In genomic region chr11:68313574-68314202, GRCh38 we compare ENCODE assay signal across 8 cellular contexts. TPM values are rescaled to one million over a fixed set of nuclear protein-coding genes. Genes with fewer than 3 reads are reported as not detected.
A peak's percentile ranks its signal among the peaks of the same experiment; 100 is the strongest.
DNase-seq lines count a peak whose midpoint lies in the region; ATAC-seq and TF ChIP-seq lines count a peak whose summit lies in the region.

No MANE protein-coding gene starts in this region.

- no peaks in the 10 kb centered on the region for H3K9me3 ChIP-seq in CD4-positive, alpha-beta T cell (ENCODE audit: control insufficient read depth, low read length)
- no peaks in the 10 kb centered on the region for H3K9me3 ChIP-seq in tibial artery

- H3K4me3 Mint-ChIP-seq in CD4-positive, alpha-beta T cell: peak overlapping the region; percentile 93

- H3K9me3 Mint-ChIP-seq in CD4-positive, alpha-beta T cell: no peaks in the 10 kb centered on the region

- intact Hi-C loops in CD4-positive, alpha-beta T cell (cut with DNase I, micrococcal nuclease): no loop called here
- intact Hi-C loops in left colon (cut with DNase I, micrococcal nuclease) (no loop called here), tibial artery (cut with DNase I; ENCODE audit: low total_unique reads) (loop anchor here (5.0 kb wide), 1 partner anchor 69 kb away; no protein-coding TSS in a partner anchor)

- no peak overlapping the region for H3K27ac ChIP-seq in CD4-positive, alpha-beta T cell (ENCODE audit: low read depth, low read length)
- peak overlapping the region; percentile 86 to 89 for H3K27ac ChIP-seq in tibial artery

- H3K4me1 ChIP-seq in tibial artery: peaks cover 5 to 55% (median 36%) of the 10 kb centered on the region in 4 donors

- no peak overlapping the region for H3K27ac Mint-ChIP-seq in CD4-positive, alpha-beta T cell

- ATAC-seq in CD4-positive, alpha-beta T cell (ENCODE audit: poor library complexity): no peak
- ATAC-seq in left colon (peak; percentile 20), HG02588 (IDR thresholded peaks at IDR 0.05; ENCODE audit: unreplicated experiment) (no peak), esophagus mucosa (no peak)

- peaks cover 30% of the 10 kb centered on the region for H3K4me1 Mint-ChIP-seq in CD4-positive, alpha-beta T cell (ENCODE audit: low read depth)

- POLR2A ChIA-PET in CD4-positive, alpha-beta T cell (lab: Charles Lee): no interaction called here

- H3K36me3 ChIP-seq in tibial artery: no peaks in the 10 kb centered on the region

- CTCF ChIA-PET in CD4-positive, alpha-beta T cell (lab: Charles Lee): no interaction called here

- H3K4me3 ChIP-seq in Jurkat, Clone E6-1 (ENCODE audit: low read length): peak overlapping the region; percentile 79
- H3K4me3 ChIP-seq in tibial artery: peak overlapping the region; percentile 79 to 82

- no peak for DNase-seq in CD4-positive, alpha-beta T cell
- no peak for DNase-seq in Jurkat, Clone E6-1 (ENCODE audit: low read depth, low spot score)
- DNase-seq in astrocyte of the hippocampus (ENCODE audit: low read depth, low spot score) (peak; percentile 52), left colon (no peak), tibial artery (no peak), cortex of kidney (lab: John Stamatoyannopoulos, UW) (no peak)

- H3K27me3 Mint-ChIP-seq in CD4-positive, alpha-beta T cell: peaks cover 3% of the 10 kb centered on the region

- no peaks in the 10 kb centered on the region for H3K27me3 ChIP-seq in CD4-positive, alpha-beta T cell (ENCODE audit: control insufficient read depth, insufficient read depth, low read length)
- no peaks in the 10 kb centered on the region for H3K27me3 ChIP-seq in tibial artery

- no peaks in the 10 kb centered on the region for H3K36me3 Mint-ChIP-seq in CD4-positive, alpha-beta T cell (ENCODE audit: low read depth)

- TF ChIP-seq CTCF in CD4-positive, alpha-beta T cell (IDR thresholded peaks at IDR 0.05): no peak
- TF ChIP-seq CTCF in tibial artery (IDR thresholded peaks at IDR 0.05): no peak

RNA-seq across cellular contexts. Expression of gene LRP5, which starts 1.3 kb away (rescaled TPM):
- total RNA-seq in CD4-positive, alpha-beta T cell: 1 to 10 TPM; 2.0 to 2.9 TPM
- polyA plus RNA-seq in Jurkat, Clone E6-1 (2012; ENCODE audit: insufficient read depth, insufficient read length): 15.7 TPM
- total RNA-seq in left colon (100 to 1,000 TPM in 1 of 2 donors, 10 to 100 TPM in 1; 86.8 to 106 TPM), esophagus mucosa (15.9 TPM)

RNA-seq across cellular contexts. Expression of gene C11orf24, which starts 41.9 kb away (rescaled TPM):
- 1 to 10 TPM; 8.0 to 8.5 TPM for total RNA-seq in CD4-positive, alpha-beta T cell
- polyA plus RNA-seq in Jurkat, Clone E6-1 (2012; ENCODE audit: insufficient read depth, insufficient read length): 18.0 TPM
- total RNA-seq in left colon (10 to 100 TPM; 68.8 to 76.3 TPM), esophagus mucosa (19.9 TPM)
